In genomic region chr19:16285769-16286564, GRCh38 we compare ENCODE assay signal across 11 cellular contexts. TPM values are rescaled to one million over a fixed set of nuclear protein-coding genes. Genes with fewer than 3 reads are reported as not detected.
DNase-seq lines count a peak whose midpoint lies in the region; FAIRE-seq and TF ChIP-seq lines count a peak whose summit lies in the region.
"Had no signal": no experiment of that assay in that cellular context is flagged by ENCODE, and none has a peak within 500 bp of the region (broad histone marks: within the 10 kb centered on the region; RNA-seq: fewer than 3 reads in every experiment).

No MANE protein-coding gene starts in this region.

- FAIRE-seq in endothelial cell of umbilical vein (lab: Jason Lieb, UNC) = peak; percentile 12

- no peaks in the 10 kb centered on the region for H3K9me3 ChIP-seq in endothelial cell of umbilical vein (replicated peaks; ENCODE audit: control insufficient read depth, insufficient read depth, low read length)
- H3K9me3 ChIP-seq in effector memory CD4-positive, alpha-beta T cell (ENCODE audit: control insufficient read depth, low read length) = no peaks in the 10 kb centered on the region

- peak; percentile 38 for DNase-seq in COLO668 (lab: John Stamatoyannopoulos, UW; ENCODE audit: unreplicated experiment)
- DNase-seq in NCI-H2227 (lab: John Stamatoyannopoulos, UW; ENCODE audit: unreplicated experiment) = peak; percentile 24
- DNase-seq in endothelial cell of umbilical vein (ENCODE audit: low read depth, low spot score) = no peak
- peak in 47 of 56 donors; percentile 3 to 77 (median 27) for DNase-seq in nucleus accumbens (lab: John Stamatoyannopoulos, UW)
- DNase-seq in HuH-7.5 (ENCODE audit: low spot score) = no peak
- no peak for DNase-seq in activated CD4-positive, alpha-beta T cell treated with anti-CD3 and anti-CD28 coated beads, Interleukin-2, amount 10 ng/mL, durations not matched to agents 7 days and 5 days
- DNase-seq in KG1 (lab: John Stamatoyannopoulos, UW) = no peak
- no peak for DNase-seq in effector memory CD4-positive, alpha-beta T cell
- DNase-seq: OCI-M1 had no signal

- TF ChIP-seq CTCF in endothelial cell of umbilical vein (IDR thresholded peaks at IDR 0.05; ENCODE audit: extremely low read depth in 1 of 2, insufficient read depth in 1 of 2, low read depth in 1 of 2, low read length in 2 of 2) = no peak

- no peak overlapping the region for H3K27ac ChIP-seq in endothelial cell of umbilical vein (ENCODE audit: insufficient read depth, low read depth, low read length)
- H3K27ac ChIP-seq in effector memory CD4-positive, alpha-beta T cell (ENCODE audit: insufficient read depth, low read length, poor library complexity, severe bottlenecking) = no peak overlapping the region

- no peak overlapping the region for H3K27ac Mint-ChIP-seq in activated CD4-positive, alpha-beta T cell treated with anti-CD3 and anti-CD28 coated beads, Interleukin-2, amount 10 ng/mL, durations not matched to agents 7 days and 5 days

- no peaks in the 10 kb centered on the region for H3K79me2 ChIP-seq in endothelial cell of umbilical vein (ENCODE audit: control insufficient read depth, insufficient read depth, low read length)

- H3K4me3 ChIP-seq in endothelial cell of umbilical vein (replicated peaks in 1 of 3; ENCODE audit: insufficient read depth in 1 of 3, low read depth in 1 of 3, low read length in 3 of 3) = no peak overlapping the region
- H3K4me3 ChIP-seq in effector memory CD4-positive, alpha-beta T cell (ENCODE audit: insufficient read depth, low read depth, low read length, poor library complexity, severe bottlenecking) = no peak overlapping the region

- BruUV-seq in endothelial cell of umbilical vein (replicated peaks; lab: Mats Ljungman, UMichigan) = no TSS peak

- no peak overlapping the region for H3K9ac ChIP-seq in endothelial cell of umbilical vein (replicated peaks; ENCODE audit: extremely low read depth, insufficient read depth, low read length)

- peak overlapping the region; percentile 16 for H2AFZ ChIP-seq in endothelial cell of umbilical vein (ENCODE audit: low read depth, low read length)

- H3K4me1 ChIP-seq in endothelial cell of umbilical vein (ENCODE audit: control insufficient read depth, extremely low read depth, insufficient read depth, low read length) = peaks cover 34% of the 10 kb centered on the region
- peaks cover 18% of the 10 kb centered on the region for H3K4me1 ChIP-seq in effector memory CD4-positive, alpha-beta T cell (ENCODE audit: control insufficient read depth, insufficient read depth, low read length, poor library complexity, severe bottlenecking)

- H3K4me1 Mint-ChIP-seq in activated CD4-positive, alpha-beta T cell treated with anti-CD3 and anti-CD28 coated beads, Interleukin-2, amount 10 ng/mL, durations not matched to agents 7 days and 5 days = peaks cover 55% of the 10 kb centered on the region

- no peaks in the 10 kb centered on the region for H3K9me1 ChIP-seq in endothelial cell of umbilical vein (replicated peaks; ENCODE audit: control insufficient read depth, extremely low read depth, insufficient read depth, low read length)

- dilution Hi-C loops in endothelial cell of umbilical vein (cut with MboI; ENCODE audit: extremely low pct_ligation_motif_present, low sequenced_read_pairs) = no loop called here

- peaks cover 2% of the 10 kb centered on the region for H3K9me3 Mint-ChIP-seq in activated CD4-positive, alpha-beta T cell treated with anti-CD3 and anti-CD28 coated beads, Interleukin-2, amount 10 ng/mL, durations not matched to agents 7 days and 5 days
- H3K9me3 Mint-ChIP-seq: central memory CD8-positive, alpha-beta T cell; neural crest cell had no signal

- H3K36me3 Mint-ChIP-seq in activated CD4-positive, alpha-beta T cell treated with anti-CD3 and anti-CD28 coated beads, Interleukin-2, amount 10 ng/mL, durations not matched to agents 7 days and 5 days (ENCODE audit: low read depth) = peaks cover 2% of the 10 kb centered on the region

- H3K27me3 Mint-ChIP-seq in activated CD4-positive, alpha-beta T cell treated with anti-CD3 and anti-CD28 coated beads, Interleukin-2, amount 10 ng/mL, durations not matched to agents 7 days and 5 days = peaks cover 48% of the 10 kb centered on the region

- CTCF ChIA-PET in endothelial cell of umbilical vein (lab: Charles Lee) = interaction anchor here (0.7 to 0.9 kb wide), 2 partner anchors 28 to 30 kb away, joined by 3 read pairs; no protein-coding TSS in a partner anchor
- CTCF ChIA-PET in activated CD4-positive, alpha-beta T cell treated with anti-CD3 and anti-CD28 coated beads, Interleukin-2, amount 10 ng/mL, durations not matched to agents 7 days and 5 days (lab: Charles Lee) = no interaction called here

- no peak overlapping the region for H3K4me2 ChIP-seq in endothelial cell of umbilical vein (ENCODE audit: insufficient read depth, low read length)

- intact Hi-C loops in endothelial cell of umbilical vein (cut with micrococcal nuclease) = no loop called here

- H3K4me3 Mint-ChIP-seq in activated CD4-positive, alpha-beta T cell treated with anti-CD3 and anti-CD28 coated beads, Interleukin-2, amount 10 ng/mL, durations not matched to agents 7 days and 5 days = no peak overlapping the region
- H3K4me3 Mint-ChIP-seq: central memory CD8-positive, alpha-beta T cell; neural crest cell had no signal

- H3K36me3 ChIP-seq in endothelial cell of umbilical vein (ENCODE audit: control insufficient read depth in 2 of 2, extremely low read depth in 1 of 2, insufficient read depth in 2 of 2, low read length in 2 of 2) = no peaks in the 10 kb centered on the region
- no peaks in the 10 kb centered on the region for H3K36me3 ChIP-seq in effector memory CD4-positive, alpha-beta T cell (ENCODE audit: control insufficient read depth, insufficient read depth, low read length)

- POLR2A ChIA-PET in endothelial cell of umbilical vein (lab: Charles Lee) = interaction anchor here (0.8 kb wide), 1 partner anchor 39 kb away, joined by 4 read pairs; the partner anchor contains the start of gene KLF2
- POLR2A ChIA-PET in activated CD4-positive, alpha-beta T cell treated with anti-CD3 and anti-CD28 coated beads, Interleukin-2, amount 10 ng/mL, durations not matched to agents 7 days and 5 days (lab: Charles Lee) = no interaction called here

- no peak for TF ChIP-seq POLR2A in endothelial cell of umbilical vein (IDR thresholded peaks at IDR 0.05; ENCODE audit: low read depth, low read length)

- no peaks in the 10 kb centered on the region for H3K27me3 ChIP-seq in endothelial cell of umbilical vein (ENCODE audit: control insufficient read depth in 2 of 2, insufficient read depth in 2 of 2, low read length in 2 of 2)
- H3K27me3 ChIP-seq in effector memory CD4-positive, alpha-beta T cell (replicated peaks; ENCODE audit: control insufficient read depth, insufficient read depth, low read length, poor library complexity, severe bottlenecking) = no peaks in the 10 kb centered on the region

- no peaks in the 10 kb centered on the region for H4K20me1 ChIP-seq in endothelial cell of umbilical vein (replicated peaks; ENCODE audit: control insufficient read depth, extremely low read depth, insufficient read depth, low read length)

TF ChIP-seq in endothelial cell of umbilical vein, 7 proteins besides CTCF, POLR2A, EP300 and RAD21:
- TF ChIP-seq EZH2 (IDR thresholded peaks at IDR 0.05; ENCODE audit: borderline replicate concordance, low read depth, low read length, severe bottlenecking) (no peak), FOS (IDR thresholded peaks at IDR 0.05; ENCODE audit: borderline replicate concordance, insufficient read depth, low read length) (no peak), MYC (IDR thresholded peaks at IDR 0.05; ENCODE audit: low read depth, low read length) (no peak), POLR2AphosphoS5 (IDR thresholded peaks at IDR 0.05; ENCODE audit: insufficient read depth, low read depth, low read length) (no peak), JUN (IDR thresholded peaks at IDR 0.05; ENCODE audit: borderline replicate concordance, insufficient read depth, insufficient read length, low read depth) (no peak), GATA2 (IDR thresholded peaks at IDR 0.05; ENCODE audit: insufficient read depth, insufficient read length, low read depth, low read length) (no peak)
- TF ChIP-seq, protein P1, sequence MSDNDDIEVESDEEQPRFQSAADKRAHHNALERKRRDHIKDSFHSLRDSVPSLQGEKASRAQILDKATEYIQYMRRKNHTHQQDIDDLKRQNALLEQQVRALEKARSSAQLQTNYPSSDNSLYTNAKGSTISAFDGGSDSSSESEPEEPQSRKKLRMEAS (IDR thresholded peaks at IDR 0.05; ENCODE audit: insufficient read depth, insufficient read length) = no peak
TF ChIP-seq in endothelial cell of umbilical vein: peak in this region for 0.

RNA-seq across cellular contexts. Expression of gene KLF2, which starts 38.7 kb away (rescaled TPM):
- 23.4 and 37.7 TPM in 2 replicates for total RNA-seq in endothelial cell of umbilical vein
- polyA plus RNA-seq in endothelial cell of umbilical vein = 30.3 and 30.6 TPM in 2 replicates
- 14.0 and 24.3 TPM in 2 replicates for polyA plus RNA-seq in endothelial cell of umbilical vein (2011; cell fraction: cytosol; rRNA removed)
- 54.3 and 60.2 TPM in 2 replicates for polyA plus RNA-seq in endothelial cell of umbilical vein (2011; cell fraction: nucleus; rRNA removed)
- 30.3 and 45.3 TPM in 2 replicates for polyA plus RNA-seq in endothelial cell of umbilical vein (2012)
- 2.1 and 3.0 TPM in 2 replicates for polyA minus RNA-seq in endothelial cell of umbilical vein
- 2.5 TPM for polyA minus RNA-seq in endothelial cell of umbilical vein (2011; cell fraction: cytosol; rRNA and poly(A)+ RNA removed)
- polyA minus RNA-seq in endothelial cell of umbilical vein (2011; cell fraction: nucleus; rRNA and poly(A)+ RNA removed) = 15.2 and 55.6 TPM in 2 replicates
- 100 to 1,000 TPM; 253 to 255 TPM for total RNA-seq in activated CD4-positive, alpha-beta T cell treated with anti-CD3 and anti-CD28 coated beads, Interleukin-2, amount 10 ng/mL, durations not matched to agents 7 days and 5 days

Comparison
In these comparisons a context has a peak if more than half of its experiments do, and no peak if none do; other contexts are left out.
1. DNase-seq: peak in COLO668 (single experiment), NCI-H2227 (single experiment) and nucleus accumbens (47 of 56); none in endothelial cell of umbilical vein (single experiment), HuH-7.5 (single experiment), activated CD4-positive, alpha-beta T cell treated with anti-CD3 and anti-CD28 coated beads, Interleukin-2, amount 10 ng/mL, durations not matched to agents 7 days and 5 days (single experiment), KG1 (single experiment) and effector memory CD4-positive, alpha-beta T cell (0 of 3).